In genomic region chr2:219687266-219687665, GRCh38 we compare ENCODE assay signal across 19 cellular contexts. TPM values are rescaled to one million over a fixed set of nuclear protein-coding genes. Genes with fewer than 3 reads are reported as not detected.
DNase-seq lines count a peak whose midpoint lies in the region; ATAC-seq, FAIRE-seq and TF ChIP-seq lines count a peak whose summit lies in the region.
"Had no signal": no experiment of that assay in that cellular context is flagged by ENCODE, and none has a peak within 500 bp of the region (broad histone marks: within the 10 kb centered on the region; RNA-seq: fewer than 3 reads in every experiment).

No MANE protein-coding gene starts in this region.

- TF ChIP-seq CTCF in AG09309 (IDR thresholded peaks at IDR 0.05; ENCODE audit: control insufficient read depth, insufficient read depth, low read depth, low read length, missing control alignments) (no peak), brain microvascular endothelial cell (IDR thresholded peaks at IDR 0.05; ENCODE audit: low read depth, low read length, missing control alignments) (no peak), keratinocyte (optimal IDR thresholded peaks at IDR 0.05 in 1 of 3, IDR thresholded peaks at IDR 0.05 in 1 of 3, conservative IDR thresholded peaks at IDR 0.05 in 1 of 3; ENCODE audit: extremely low read depth in 1 of 3, insufficient read depth in 2 of 3, low read length in 3 of 3) (no peak), GM20000 (IDR thresholded peaks at IDR 0.05; ENCODE audit: extremely low read depth, missing control alignments) (no peak), left lung (IDR thresholded peaks at IDR 0.05) (no peak)

- H3K27me3 ChIP-seq in MG63 (no peaks in the 10 kb centered on the region), brain microvascular endothelial cell (replicated peaks) (no peaks in the 10 kb centered on the region), keratinocyte (ENCODE audit: control insufficient read depth, extremely low read depth, insufficient read depth, low read length) (no peaks in the 10 kb centered on the region), left lung (peaks cover 0 to 30% of the 10 kb centered on the region in 2 donors)
- H3K27me3 ChIP-seq: gastrocnemius medialis, Peyer's patch had no signal

- H4K20me1 ChIP-seq in keratinocyte (ENCODE audit: control insufficient read depth, extremely low read depth, insufficient read depth, low read length): no peaks in the 10 kb centered on the region

- H3K27ac ChIP-seq in brain microvascular endothelial cell (peak overlapping the region; percentile 77), keratinocyte (ENCODE audit: control insufficient read depth, insufficient read depth, low read length) (peak overlapping the region; percentile 99), left lung (no peak overlapping the region)
- H3K27ac ChIP-seq: gastrocnemius medialis, Peyer's patch had no signal

- no peaks in the 10 kb centered on the region for H3K9me1 ChIP-seq in keratinocyte (ENCODE audit: control insufficient read depth, extremely low read depth, insufficient read depth, low read length)

- dilution Hi-C loops in keratinocyte (cut with MboI; ENCODE audit: extremely low pct_ligation_motif_present, low sequenced_read_pairs): no loop called here

- H3K36me3 Mint-ChIP-seq in activated CD4-positive, alpha-beta T cell treated with anti-CD3 and anti-CD28 coated beads, Interleukin-2, amount 10 ng/mL, durations not matched to agents 7 days and 5 days (ENCODE audit: low read depth): no peaks in the 10 kb centered on the region

- no peak for ATAC-seq in left lung
- ATAC-seq: gastrocnemius medialis; stimulated activated naive B cell treated with anti-CD40 and anti-IgM and Interleukin-4, amounts not matched to agents 10 μg/mL and 1 μg/mL and 100 μg/mL, for 72 hours; T-helper 17 cell had no signal

- no peak overlapping the region for H3K4me3 Mint-ChIP-seq in activated CD4-positive, alpha-beta T cell treated with anti-CD3 and anti-CD28 coated beads, Interleukin-2, amount 10 ng/mL, durations not matched to agents 7 days and 5 days
- H3K4me3 Mint-ChIP-seq: dendritic cell treated with granulocyte-macrophage colony-stimulating factor and Interleukin-4, amounts not matched to agents 40 ng/mL and 50 ng/mL, for 4 days; stimulated activated naive B cell treated with anti-CD40 and anti-IgM and Interleukin-4, amounts not matched to agents 10 μg/mL and 1 μg/mL and 100 μg/mL, for 72 hours; T-helper 17 cell had no signal

- peaks cover 22% of the 10 kb centered on the region for H3K27me3 Mint-ChIP-seq in activated CD4-positive, alpha-beta T cell treated with anti-CD3 and anti-CD28 coated beads, Interleukin-2, amount 10 ng/mL, durations not matched to agents 7 days and 5 days

- H3K27ac Mint-ChIP-seq in activated CD4-positive, alpha-beta T cell treated with anti-CD3 and anti-CD28 coated beads, Interleukin-2, amount 10 ng/mL, durations not matched to agents 7 days and 5 days: no peak overlapping the region
- H3K27ac Mint-ChIP-seq: dendritic cell treated with granulocyte-macrophage colony-stimulating factor and Interleukin-4, amounts not matched to agents 40 ng/mL and 50 ng/mL, for 4 days; stimulated activated naive B cell treated with anti-CD40 and anti-IgM and Interleukin-4, amounts not matched to agents 10 μg/mL and 1 μg/mL and 100 μg/mL, for 72 hours; T-helper 17 cell had no signal

- peaks cover 59% of the 10 kb centered on the region for H3K4me1 ChIP-seq in keratinocyte (ENCODE audit: control insufficient read depth, extremely low read depth, insufficient read depth, low read length)
- no peaks in the 10 kb centered on the region for H3K4me1 ChIP-seq in left lung

- CTCF ChIA-PET in activated CD4-positive, alpha-beta T cell treated with anti-CD3 and anti-CD28 coated beads, Interleukin-2, amount 10 ng/mL, durations not matched to agents 7 days and 5 days (lab: Charles Lee): no interaction called here

- H2AFZ ChIP-seq in keratinocyte (ENCODE audit: control insufficient read depth, low read length): no peak overlapping the region

- H3K36me3 ChIP-seq in MG63: no peaks in the 10 kb centered on the region
- no peaks in the 10 kb centered on the region for H3K36me3 ChIP-seq in brain microvascular endothelial cell (replicated peaks)
- no peaks in the 10 kb centered on the region for H3K36me3 ChIP-seq in keratinocyte (ENCODE audit: control insufficient read depth in 2 of 2, extremely low read depth in 1 of 2, insufficient read depth in 2 of 2, low read length in 2 of 2)
- no peaks in the 10 kb centered on the region for H3K36me3 ChIP-seq in left lung
- H3K36me3 ChIP-seq: gastrocnemius medialis, Peyer's patch had no signal

- in situ Hi-C loops in brain microvascular endothelial cell (cut with HindIII; ENCODE audit: low pct_ligation_motif_present, low sequenced_read_pairs): no loop called here

- no peaks in the 10 kb centered on the region for H3K9me3 Mint-ChIP-seq in activated CD4-positive, alpha-beta T cell treated with anti-CD3 and anti-CD28 coated beads, Interleukin-2, amount 10 ng/mL, durations not matched to agents 7 days and 5 days

- H3K79me2 ChIP-seq in keratinocyte (ENCODE audit: control insufficient read depth, insufficient read depth, low read length): no peaks in the 10 kb centered on the region

- H3K9ac ChIP-seq in keratinocyte (ENCODE audit: control insufficient read depth, extremely low read depth, insufficient read depth, low read length): peak overlapping the region; percentile 26

- POLR2A ChIA-PET in activated CD4-positive, alpha-beta T cell treated with anti-CD3 and anti-CD28 coated beads, Interleukin-2, amount 10 ng/mL, durations not matched to agents 7 days and 5 days (lab: Charles Lee): no interaction called here

- no peak for FAIRE-seq in keratinocyte (lab: Jason Lieb, UNC)
- FAIRE-seq: D721Med, urothelium cell line had no signal

- H3K4me1 Mint-ChIP-seq in activated CD4-positive, alpha-beta T cell treated with anti-CD3 and anti-CD28 coated beads, Interleukin-2, amount 10 ng/mL, durations not matched to agents 7 days and 5 days: peaks cover 19% of the 10 kb centered on the region

- intact Hi-C loops in left lung (cut with DNase I): no loop called here

- H3K4me2 ChIP-seq in keratinocyte (ENCODE audit: control insufficient read depth, extremely low read depth, insufficient read depth, low read depth, low read length): peak overlapping the region; percentile 25

- H3K9me3 ChIP-seq in MG63: no peaks in the 10 kb centered on the region
- H3K9me3 ChIP-seq in keratinocyte (ENCODE audit: control insufficient read depth, low read depth, low read length): no peaks in the 10 kb centered on the region
- no peaks in the 10 kb centered on the region for H3K9me3 ChIP-seq in left lung
- H3K9me3 ChIP-seq: gastrocnemius medialis, Peyer's patch had no signal

- H3K4me3 ChIP-seq in AG09309 (ENCODE audit: control insufficient read depth, low read depth, low read length) (no peak overlapping the region), MG63 (no peak overlapping the region), brain microvascular endothelial cell (ENCODE audit: low read depth, low read length) (no peak overlapping the region), keratinocyte (ENCODE audit: control insufficient read depth in 2 of 3, extremely low read depth in 1 of 3, insufficient read depth in 2 of 3, low read depth in 1 of 3, low read length in 3 of 3) (no peak overlapping the region), left lung (no peak overlapping the region)
- H3K4me3 ChIP-seq: gastrocnemius medialis, Peyer's patch had no signal

- DNase-seq in AG09309 (ENCODE audit: low read depth) (peak; percentile 34), MG63 (peak; percentile 22), brain microvascular endothelial cell (peak; percentile 74), keratinocyte (ENCODE audit: low read depth, low spot score) (no peak), GM20000 (ENCODE audit: low spot score) (no peak), left lung (no peak), NCI-H2227 treated with DMSO at 0.1 percent for 48 hours (lab: John Stamatoyannopoulos, UW) (no peak)
- no peak for DNase-seq in activated CD4-positive, alpha-beta T cell treated with anti-CD3 and anti-CD28 coated beads, Interleukin-2, amount 10 ng/mL, durations not matched to agents 7 days and 5 days
- DNase-seq: activated T-cell treated with anti-CD3 and anti-CD28 coated beads, Interleukin-2, amount 50 U/mL, for 1 hour; gastrocnemius medialis; H7; NCI-H2029 treated with DMSO at 0.1 percent for 48 hours; occipital lobe; Peyer's patch; stimulated activated naive B cell treated with anti-CD40 and anti-IgM and Interleukin-4, amounts not matched to agents 10 μg/mL and 1 μg/mL and 100 μg/mL, for 72 hours; T-helper 17 cell had no signal

RNA-seq across cellular contexts. Expression of gene SLC4A3, which starts 59.8 kb away (rescaled TPM):
- 3.0 and 4.9 TPM in 2 replicates for total RNA-seq in MG63 (2014; rRNA removed; shearing (Covaris generic); ENCODE audit: low replicate concordance)
- polyA plus RNA-seq in keratinocyte: 6.2 to 11.4 TPM (median 9.6 TPM) in 3 replicates
- polyA plus RNA-seq in keratinocyte (2011; ENCODE audit: low read depth): 0.92 TPM
- polyA plus RNA-seq in keratinocyte (2011; cell fraction: cytosol; rRNA removed): 3.2 and 7.6 TPM in 2 replicates
- 35.2 and 46.0 TPM in 2 replicates for polyA plus RNA-seq in keratinocyte (2011; cell fraction: nucleus; rRNA removed)
- polyA plus RNA-seq in keratinocyte (2012; ENCODE audit: low replicate concordance): 2.5 and 13.2 TPM in 2 replicates
- 7.6 to 18.9 TPM (median 9.6 TPM) in 3 replicates for polyA minus RNA-seq in keratinocyte
- 6.7 TPM for polyA minus RNA-seq in keratinocyte (2011; cell fraction: cytosol; rRNA and poly(A)+ RNA removed)
- 14.5 and 14.7 TPM in 2 replicates for polyA minus RNA-seq in keratinocyte (2011; cell fraction: nucleus; rRNA and poly(A)+ RNA removed)
- 1 to 10 TPM; 2.9 to 5.7 TPM for total RNA-seq in left lung
- total RNA-seq in activated CD4-positive, alpha-beta T cell treated with anti-CD3 and anti-CD28 coated beads, Interleukin-2, amount 10 ng/mL, durations not matched to agents 7 days and 5 days: not detected

Comparison
In these comparisons a context has a peak if more than half of its experiments do, and no peak if none do; other contexts are left out.
1. DNase-seq: peak in AG09309 (single experiment), MG63 (single experiment) and brain microvascular endothelial cell (single experiment); none in keratinocyte (single experiment), GM20000 (single experiment), left lung (0 of 2), activated CD4-positive, alpha-beta T cell treated with anti-CD3 and anti-CD28 coated beads, Interleukin-2, amount 10 ng/mL, durations not matched to agents 7 days and 5 days (single experiment) and NCI-H2227 treated with DMSO at 0.1 percent for 48 hours (single experiment).
2. H3K27ac ChIP-seq: peak in brain microvascular endothelial cell (single experiment) and keratinocyte (single experiment); none in left lung (0 of 2).